In the genomic region with DNA sequence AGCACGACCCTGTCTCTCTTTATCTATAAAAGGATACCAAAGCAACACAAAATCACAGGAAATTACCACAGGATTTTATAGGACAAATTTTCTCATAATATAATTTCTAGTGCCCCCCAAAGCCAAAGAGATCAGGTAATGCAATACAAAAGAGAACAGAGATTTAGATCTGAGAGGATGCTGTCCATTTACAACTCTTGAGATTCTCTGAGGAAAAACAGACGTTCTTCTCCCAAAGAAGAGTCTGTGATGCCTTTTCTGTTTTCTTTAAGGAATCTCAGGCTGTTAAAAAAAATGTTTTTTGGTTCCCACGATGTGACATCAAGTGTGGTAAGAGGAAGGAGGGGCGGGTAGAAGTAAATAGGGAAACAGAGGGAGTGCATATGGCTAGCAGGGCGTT, we compare ENCODE assay signal across 22 cellular contexts.
"Had no signal": no experiment of that assay in that cellular context is flagged by ENCODE, and none has a peak within 500 bp of the region (broad histone marks: within the 10 kb centered on the region; RNA-seq: fewer than 3 reads in every experiment).

No MANE protein-coding gene starts in this region.

- H3K27ac ChIP-seq: coronary artery, dorsolateral prefrontal cortex, esophagus muscularis mucosa, foreskin keratinocyte, gastroesophageal sphincter, heart left ventricle, hepatocyte, left lung, lower lobe of right lung had no signal

- H3K36me3 ChIP-seq: esophagus muscularis mucosa, gastroesophageal sphincter, heart left ventricle, left lung, lower lobe of right lung had no signal

- H3K27ac Mint-ChIP-seq: immature natural killer cell, mesothelial cell of epicardium had no signal

- H3K27me3 ChIP-seq: esophagus muscularis mucosa, gastroesophageal sphincter, hepatocyte, left lung had no signal

- H3K4me3 Mint-ChIP-seq: immature natural killer cell, mesothelial cell of epicardium had no signal

- H3K36me3 Mint-ChIP-seq: immature natural killer cell, mesothelial cell of epicardium had no signal

- H2AFZ ChIP-seq: hepatocyte had no signal

- H3K9me3 ChIP-seq: esophagus muscularis mucosa, gastroesophageal sphincter, heart left ventricle, left lung, lower lobe of right lung, mucosa of descending colon had no signal

- DNase-seq: dermis blood vessel endothelial cell; dorsolateral prefrontal cortex; effector CD4-positive, alpha-beta T cell; effector memory CD4-positive, alpha-beta T cell; foreskin keratinocyte; heart left ventricle; hypothalamus; immature natural killer cell; islet precursor cell; kidney; kidney glomerular epithelial cell; left colon; left lung; left ventricle myocardium superior; lower lobe of right lung; mesendoderm; mucosa of descending colon had no signal

- ATAC-seq: foreskin keratinocyte, gastroesophageal sphincter, heart left ventricle, left colon, left lung, left ventricle myocardium superior, lower lobe of right lung, mucosa of descending colon had no signal

- H3K4me3 ChIP-seq: coronary artery, dorsolateral prefrontal cortex, esophagus muscularis mucosa, gastroesophageal sphincter, heart left ventricle, hepatocyte, left lung, lower lobe of right lung, mucosa of descending colon had no signal

- H3K4me1 ChIP-seq: esophagus muscularis mucosa, foreskin keratinocyte, gastroesophageal sphincter, heart left ventricle, left lung, lower lobe of right lung had no signal

- H3K79me2 ChIP-seq: hepatocyte had no signal

- H3K9me3 Mint-ChIP-seq: mesothelial cell of epicardium had no signal

- H3K4me1 Mint-ChIP-seq: immature natural killer cell had no signal

- H3K4me2 ChIP-seq: hepatocyte had no signal
